ENCODE assay signal across 9 cellular contexts in genomic region chr19:38674388-38675133, GRCh38. TPM values are rescaled to one million over a fixed set of nuclear protein-coding genes. Genes with fewer than 3 reads are reported as not detected.
DNase-seq lines count a peak whose midpoint lies in the region; ATAC-seq, FAIRE-seq and TF ChIP-seq lines count a peak whose summit lies in the region.
"Had no signal": no experiment of that assay in that cellular context is flagged by ENCODE, and none has a peak within 500 bp of the region (broad histone marks: within the 10 kb centered on the region; RNA-seq: fewer than 3 reads in every experiment).

No MANE protein-coding gene starts in this region.

- H3K27me3 ChIP-seq in H9 (ENCODE audit: insufficient read depth, low read length) (no peaks in the 10 kb centered on the region), GM12878 (replicated peaks in 1 of 2; ENCODE audit: control insufficient read depth in 2 of 2, insufficient read depth in 2 of 2, low read length in 1 of 2) (no peaks in the 10 kb centered on the region), smooth muscle cell (ENCODE audit: low read depth) (no peaks in the 10 kb centered on the region)

- peak overlapping the region; percentile 27 to 94 (median 85); a peak in 4 of 7 replicates for H3K27ac Mint-ChIP-seq in H9

- peak; percentile 41 for FAIRE-seq in GM12878 (lab: Jason Lieb, UNC)

- H3K14ac ChIP-seq in H9 (ENCODE audit: insufficient read depth, low read length), result 0 out of 2 replicates have a peak overlapping the region, but pooled peaks have one; percentile 16

- CTCF ChIA-PET in GM12878 (lab: Yijun Ruan, JAX), result interaction anchor here (0.5 kb wide), 1 partner anchor 175 kb away, joined by 4 read pairs; no protein-coding TSS in a partner anchor

- H3K9me3 Mint-ChIP-seq in H9, result no peaks in the 10 kb centered on the region; a peak in 2 of 5 replicates

- H3K79me2 ChIP-seq in H9 (ENCODE audit: insufficient read depth, low read length) (peaks cover 47% of the 10 kb centered on the region; the same call in 1 of the 2 replicates), GM12878 (ENCODE audit: control insufficient read depth, insufficient read depth, low read length) (peaks cover 70% of the 10 kb centered on the region), smooth muscle cell (ENCODE audit: low read depth) (peaks cover 79% of the 10 kb centered on the region)

- H4K91ac ChIP-seq in H9 (ENCODE audit: insufficient read length, low read depth, low read length), result no peak overlapping the region

- H3K9me3 ChIP-seq in H9 (ENCODE audit: control insufficient read depth, low read depth, low read length) (no peaks in the 10 kb centered on the region), GM12878 (replicated peaks; ENCODE audit: control insufficient read depth, insufficient read depth, low read length) (no peaks in the 10 kb centered on the region), smooth muscle cell (replicated peaks; ENCODE audit: low read depth) (no peaks in the 10 kb centered on the region)
- H3K9me3 ChIP-seq: HAP-1 had no signal

- H3K4ac ChIP-seq in H9 (ENCODE audit: low read depth, low read length), result no peak overlapping the region

- no peak overlapping the region for H3K4me3 Mint-ChIP-seq in H9

- H3K18ac ChIP-seq in H9 (ENCODE audit: insufficient read length, low read depth, low read length), result peak overlapping the region; percentile 43

- H3T11ph ChIP-seq in H9 (ENCODE audit: low read length), result no peak overlapping the region

- H3K36me3 Mint-ChIP-seq in H9 (ENCODE audit: insufficient read depth in 1 of 3, low read depth in 3 of 3), result peaks cover 6 to 17% (median 15%) of the 10 kb centered on the region in 3 experiments; a peak in 5 of 7 replicates

- H3K4me1 Mint-ChIP-seq in H9, result peaks cover 60 to 66% of the 10 kb centered on the region in 2 experiments

- no peak for TF ChIP-seq RAD21 in GM12878 (IDR thresholded peaks at IDR 0.05; ENCODE audit: insufficient read depth, low read depth, low read length)

- BruUV-seq in GM12878 (replicated peaks; lab: Mats Ljungman, UMichigan), result TSS peak; percentile 26

- peaks cover 57% of the 10 kb centered on the region for H3F3A ChIP-seq in smooth muscle cell (ENCODE audit: low read depth)

- RAD21 ChIA-PET in GM12878 (lab: Charles Lee; ENCODE audit: unreplicated experiment), result interaction anchor here (0.6 kb wide), 2 partner anchors 27 to 40 kb away, joined by 3 read pairs; partner anchors contain the start of gene ACTN4

- H3K79me1 ChIP-seq in H9 (ENCODE audit: insufficient read depth, low read depth, low read length, poor library complexity, severe bottlenecking), result peaks cover 4% of the 10 kb centered on the region

- H3K9ac ChIP-seq in H9 (ENCODE audit: extremely low read depth, insufficient read length, low read length) (no peak overlapping the region), GM12878 (ENCODE audit: control insufficient read depth, insufficient read depth, low read length) (peak overlapping the region; percentile 12; the same call in 1 of the 2 replicates), smooth muscle cell (ENCODE audit: low read depth) (peak overlapping the region; percentile 83)

- ATAC-seq in GM12878 (peak; percentile 66), GM18520 (IDR thresholded peaks at IDR 0.05; ENCODE audit: unreplicated experiment) (no peak)

- no peak for TF ChIP-seq POLR2A in GM12878 (IDR thresholded peaks at IDR 0.05; ENCODE audit: low read depth, low read length)

- H3K27ac ChIP-seq in H9 (ENCODE audit: insufficient read length, low read depth, low read length), result peak overlapping the region; percentile 1
- peak overlapping the region; percentile 79 for H3K27ac ChIP-seq in GM12878 (ENCODE audit: control insufficient read depth, insufficient read depth)
- H3K27ac ChIP-seq in smooth muscle cell (ENCODE audit: low read depth), result peak overlapping the region; percentile 100

- no peak overlapping the region for H2BK120ac ChIP-seq in H9 (ENCODE audit: low read depth, low read length, poor library complexity, severe bottlenecking)

- SMC1A ChIA-PET in GM12878 (lab: Charles Lee; ENCODE audit: uncharacterized antibody, unreplicated experiment), result interaction anchor here (1.0 kb wide), 1 partner anchor 12 kb away, joined by 5 read pairs; no protein-coding TSS in a partner anchor

- H3K27me3 Mint-ChIP-seq in H9 (ENCODE audit: low read depth), result no peaks in the 10 kb centered on the region

- no peak overlapping the region for H3K56ac ChIP-seq in H9 (ENCODE audit: insufficient read length, low read depth, low read length)

- in situ Hi-C loops in GM12878 (cut with MboI), result no loop called here

- H3K4me2 ChIP-seq in H9 (ENCODE audit: insufficient read depth, insufficient read length, low read length) (no peak overlapping the region), GM12878 (ENCODE audit: control insufficient read depth, insufficient read depth) (peak overlapping the region; percentile 33), smooth muscle cell (peak overlapping the region; percentile 58)

- intact Hi-C loops in GM12878 (cut with micrococcal nuclease; ENCODE audit: unreplicated experiment), result no loop called here

- peaks cover 0 to 5% of the 10 kb centered on the region in 2 experiments; a peak in 2 of 4 replicates for H3K36me3 ChIP-seq in GM12878 (ENCODE audit: control insufficient read depth in 2 of 2, insufficient read depth in 2 of 2, low read length in 1 of 2)
- no peaks in the 10 kb centered on the region for H3K36me3 ChIP-seq in smooth muscle cell (ENCODE audit: low read depth)

- H4K20me1 ChIP-seq in H9 (ENCODE audit: control insufficient read depth, insufficient read depth, insufficient read length) (no peaks in the 10 kb centered on the region), GM12878 (ENCODE audit: control insufficient read depth, insufficient read depth) (no peaks in the 10 kb centered on the region), smooth muscle cell (ENCODE audit: low read depth) (peaks cover 2% of the 10 kb centered on the region)

- peaks cover 7% of the 10 kb centered on the region; the same call in 1 of the 2 replicates for H3K4me1 ChIP-seq in H9 (ENCODE audit: insufficient read depth, low read length)
- H3K4me1 ChIP-seq in GM12878 (ENCODE audit: control insufficient read depth, insufficient read depth, low read length), result peaks cover 52% of the 10 kb centered on the region
- H3K4me1 ChIP-seq in smooth muscle cell (ENCODE audit: low read depth), result peaks cover 40% of the 10 kb centered on the region

- H4K5ac ChIP-seq in H9 (ENCODE audit: insufficient read length, low read depth, low read length), result no peak overlapping the region

- TF ChIP-seq CTCF in H9 (conservative IDR thresholded peaks at IDR 0.05), result no peak
- TF ChIP-seq CTCF in GM12878 (IDR thresholded peaks at IDR 0.05 in 2 of 3, conservative IDR thresholded peaks at IDR 0.05 in 1 of 3; ENCODE audit: control insufficient read depth in 2 of 3, extremely low read depth in 1 of 3, insufficient read depth in 1 of 3, low read depth in 3 of 3, low read length in 3 of 3), result no peak
- no peak for TF ChIP-seq CTCF in smooth muscle cell (IDR thresholded peaks at IDR 0.05; ENCODE audit: borderline replicate concordance, insufficient read depth, poor library complexity, severe bottlenecking)

- H2AFZ ChIP-seq in H9 (ENCODE audit: low read length) (no peak overlapping the region), GM12878 (ENCODE audit: control insufficient read depth, low read depth, low read length) (no peak overlapping the region), smooth muscle cell (ENCODE audit: low read depth) (no peak overlapping the region)

- no peak overlapping the region for H4K8ac ChIP-seq in H9 (replicated peaks; ENCODE audit: insufficient read length, low read depth, low read length)

- no peak overlapping the region for H2BK5ac ChIP-seq in H9 (ENCODE audit: insufficient read length, low read length)

- no peak overlapping the region for H3K23ac ChIP-seq in H9 (ENCODE audit: insufficient read length, low read depth, low read length)

- no peak for TF ChIP-seq EP300 in GM12878 (IDR thresholded peaks at IDR 0.05; ENCODE audit: borderline replicate concordance in 1 of 2, control insufficient read depth in 1 of 2, low read depth in 2 of 2, low read length in 2 of 2)

- no peak overlapping the region for H2AK5ac ChIP-seq in H9 (ENCODE audit: insufficient read length, low read length)

- POLR2A ChIA-PET in GM12878 (lab: Charles Lee), result interaction anchor here (1.0 kb wide), 1 partner anchor 16 kb away, joined by 4 read pairs; no protein-coding TSS in a partner anchor

- no peak overlapping the region for H2BK15ac ChIP-seq in H9 (ENCODE audit: low read depth, low read length)

- peak overlapping the region; percentile 13; the same call in 1 of the 2 replicates for H3K4me3 ChIP-seq in GM12878
- no peak overlapping the region for H3K4me3 ChIP-seq in smooth muscle cell
- H3K4me3 ChIP-seq: HAP-1 had no signal

- H2BK12ac ChIP-seq in H9 (ENCODE audit: insufficient read length, low read depth, low read length), result peak overlapping the region; percentile 29

- no peak overlapping the region for H2BK20ac ChIP-seq in H9 (ENCODE audit: low read depth, low read length, poor library complexity, severe bottlenecking)

- WGBS in H9 (ENCODE audit: extremely low coverage, insufficient read length, low lambda C conversion rate), result no CpG with 5 or more reads among the region's 16 CpGs
- whole genome bisulfite sequencing in GM12878 (ENCODE audit: insufficient coverage, insufficient replicate concordance, low lambda C conversion rate, missing lambda C conversion rate), result 91% methylated on average over 16 of the region's 16 CpGs
- WGBS in smooth muscle cell (ENCODE audit: low lambda C conversion rate), result 16% methylated on average over 16 of the region's 16 CpGs

- no peak for DNase-seq in H9
- no peak for DNase-seq in GM12878 (ENCODE audit: low read depth, low spot score)
- DNase-seq in kidney tubule cell (ENCODE audit: low spot score), result peak; percentile 70
- no peak for DNase-seq in smooth muscle cell (lab: John Stamatoyannopoulos, UW; ENCODE audit: unreplicated experiment)
- no peak for DNase-seq in foreskin melanocyte
- no peak for DNase-seq in activated naive CD4-positive, alpha-beta T cell (lab: John Stamatoyannopoulos, UW)
- no peak for DNase-seq in activated gamma-delta T cell (lab: John Stamatoyannopoulos, UW)

- H3K23me2 ChIP-seq in H9 (ENCODE audit: insufficient read length, low read depth, low read length, poor library complexity, severe bottlenecking), result no peaks in the 10 kb centered on the region

RNA-seq across cellular contexts. Expression of gene ACTN4, which starts 27.1 kb away (rescaled TPM):
- total RNA-seq in H9 (2021), result 369 and 386 TPM in 2 replicates
- total RNA-seq in GM12878 (2013; cell fraction: nucleolus; rRNA removed), result 94.9 and 116 TPM in 2 replicates
- total RNA-seq in GM12878 (2014; rRNA removed), result 131 and 173 TPM in 2 replicates
- 26.9 and 30.4 TPM in 2 replicates for total RNA-seq in GM12878 (2014; rRNA removed; fragmentation: Illumina TruSeq; extraction: Trizol)
- 278 and 293 TPM in 2 replicates for total RNA-seq in GM12878 (2021)
- polyA plus RNA-seq in GM12878 (2011; ENCODE audit: low read depth), result 84.3 TPM
- polyA plus RNA-seq in GM12878 (2011; rRNA removed), result 40.0 and 127 TPM in 2 replicates
- 71.1 and 76.5 TPM in 2 replicates for polyA plus RNA-seq in GM12878 (2011; cell fraction: cytosol; rRNA removed)
- polyA plus RNA-seq in GM12878 (2011; cell fraction: nucleus; rRNA removed), result 300 and 637 TPM in 2 replicates
- polyA plus RNA-seq in GM12878 (2012), result 113 and 154 TPM in 2 replicates
- 99.2 and 135 TPM in 2 replicates for polyA plus RNA-seq in GM12878 (2014; fragmentation: Illumina TruSeq; extraction: Trizol)
- polyA plus RNA-seq in GM12878 (2014; fragmentation: Nextera tagmentation; extraction: Ambion mirVana), result 1 to 10 TPM; 2.4 to 6.7 TPM
- polyA plus RNA-seq in GM12878 (2014; rRNA removed), result 123 and 187 TPM in 2 replicates
- polyA plus RNA-seq in GM12878 (2016; fragmentation: Nextera tagmentation; extraction: Ambion mirVana), result 10 to 100 TPM; 37.9 to 45.7 TPM
- polyA minus RNA-seq in GM12878 (2011; rRNA and poly(A)+ RNA removed), result 59.8 and 89.6 TPM in 2 replicates
- polyA minus RNA-seq in GM12878 (2011; cell fraction: cytosol; rRNA and poly(A)+ RNA removed), result 39.3 and 47.6 TPM in 2 replicates
- polyA minus RNA-seq in GM12878 (2011; cell fraction: nucleus; rRNA and poly(A)+ RNA removed), result 27.4 and 67.4 TPM in 2 replicates
- 311 TPM in 2 replicates for total RNA-seq in smooth muscle cell
- polyA plus RNA-seq in smooth muscle cell, result 53.8 and 60.4 TPM in 2 replicates

RNA-seq across cellular contexts. Expression of gene EIF3K, which starts 55.6 kb away (rescaled TPM):
- total RNA-seq in H9 (2021), result 341 and 345 TPM in 2 replicates
- 94.4 and 105 TPM in 2 replicates for total RNA-seq in GM12878 (2013; cell fraction: nucleolus; rRNA removed)
- total RNA-seq in GM12878 (2014; rRNA removed), result 454 and 468 TPM in 2 replicates
- total RNA-seq in GM12878 (2014; rRNA removed; fragmentation: Illumina TruSeq; extraction: Trizol), result 344 and 358 TPM in 2 replicates
- total RNA-seq in GM12878 (2021), result 378 and 384 TPM in 2 replicates
- polyA plus RNA-seq in GM12878 (2011; ENCODE audit: low read depth), result 241 TPM
- polyA plus RNA-seq in GM12878 (2011; rRNA removed), result 156 and 330 TPM in 2 replicates
- polyA plus RNA-seq in GM12878 (2011; cell fraction: cytosol; rRNA removed), result 865 and 965 TPM in 2 replicates
- polyA plus RNA-seq in GM12878 (2011; cell fraction: nucleus; rRNA removed), result 352 and 437 TPM in 2 replicates
- polyA plus RNA-seq in GM12878 (2012), result 356 and 358 TPM in 2 replicates
- 862 and 927 TPM in 2 replicates for polyA plus RNA-seq in GM12878 (2014; fragmentation: Illumina TruSeq; extraction: Trizol)
- polyA plus RNA-seq in GM12878 (2014; fragmentation: Nextera tagmentation; extraction: Ambion mirVana), result 100 to 1,000 TPM; 715 to 863 TPM
- polyA plus RNA-seq in GM12878 (2014; rRNA removed), result 515 and 596 TPM in 2 replicates
- polyA plus RNA-seq in GM12878 (2016; fragmentation: Nextera tagmentation; extraction: Ambion mirVana), result 100 to 1,000 TPM; 393 to 403 TPM
- polyA minus RNA-seq in GM12878 (2011; rRNA and poly(A)+ RNA removed), result 377 and 421 TPM in 2 replicates
- 139 and 152 TPM in 2 replicates for polyA minus RNA-seq in GM12878 (2011; cell fraction: cytosol; rRNA and poly(A)+ RNA removed)
- 57.3 and 75.5 TPM in 2 replicates for polyA minus RNA-seq in GM12878 (2011; cell fraction: nucleus; rRNA and poly(A)+ RNA removed)
- total RNA-seq in smooth muscle cell, result 324 and 334 TPM in 2 replicates
- 178 and 181 TPM in 2 replicates for polyA plus RNA-seq in smooth muscle cell

RNA-seq across cellular contexts. Expression of gene MAP4K1, which starts 56.8 kb away (rescaled TPM):
- 25.7 and 31.1 TPM in 2 replicates for total RNA-seq in H9 (2021)
- total RNA-seq in GM12878 (2013; cell fraction: nucleolus; rRNA removed), result 240 and 254 TPM in 2 replicates
- 107 and 123 TPM in 2 replicates for total RNA-seq in GM12878 (2014; rRNA removed)
- total RNA-seq in GM12878 (2014; rRNA removed; fragmentation: Illumina TruSeq; extraction: Trizol), result 58.1 and 72.6 TPM in 2 replicates
- total RNA-seq in GM12878 (2021), result 294 and 306 TPM in 2 replicates
- 90.5 TPM for polyA plus RNA-seq in GM12878 (2011; ENCODE audit: low read depth)
- polyA plus RNA-seq in GM12878 (2011; rRNA removed), result 95.5 and 243 TPM in 2 replicates
- polyA plus RNA-seq in GM12878 (2011; cell fraction: cytosol; rRNA removed), result 202 and 251 TPM in 2 replicates
- polyA plus RNA-seq in GM12878 (2011; cell fraction: nucleus; rRNA removed), result 631 and 739 TPM in 2 replicates
- polyA plus RNA-seq in GM12878 (2012), result 149 and 285 TPM in 2 replicates
- 122 and 157 TPM in 2 replicates for polyA plus RNA-seq in GM12878 (2014; fragmentation: Illumina TruSeq; extraction: Trizol)
- polyA plus RNA-seq in GM12878 (2014; fragmentation: Nextera tagmentation; extraction: Ambion mirVana), result 10 to 100 TPM; 39.2 to 92.6 TPM
- 117 and 145 TPM in 2 replicates for polyA plus RNA-seq in GM12878 (2014; rRNA removed)
- 100 to 1,000 TPM; 220 to 263 TPM for polyA plus RNA-seq in GM12878 (2016; fragmentation: Nextera tagmentation; extraction: Ambion mirVana)
- 132 and 137 TPM in 2 replicates for polyA minus RNA-seq in GM12878 (2011; rRNA and poly(A)+ RNA removed)
- 101 and 112 TPM in 2 replicates for polyA minus RNA-seq in GM12878 (2011; cell fraction: cytosol; rRNA and poly(A)+ RNA removed)
- polyA minus RNA-seq in GM12878 (2011; cell fraction: nucleus; rRNA and poly(A)+ RNA removed), result 127 and 184 TPM in 2 replicates
- total RNA-seq in smooth muscle cell, result 0.22 and 2.1 TPM in 2 replicates
- 0.91 TPM in 1 of 2 replicates, not detected in the other for polyA plus RNA-seq in smooth muscle cell

Comparison
In these comparisons a context has a peak if more than half of its experiments do, and no peak if none do; other contexts are left out.
1. H3K27ac ChIP-seq: peak in every context shown above with its lines; median percentile 100 in smooth muscle cell; 79 in GM12878; 1 in H9.